In the genomic region with DNA sequence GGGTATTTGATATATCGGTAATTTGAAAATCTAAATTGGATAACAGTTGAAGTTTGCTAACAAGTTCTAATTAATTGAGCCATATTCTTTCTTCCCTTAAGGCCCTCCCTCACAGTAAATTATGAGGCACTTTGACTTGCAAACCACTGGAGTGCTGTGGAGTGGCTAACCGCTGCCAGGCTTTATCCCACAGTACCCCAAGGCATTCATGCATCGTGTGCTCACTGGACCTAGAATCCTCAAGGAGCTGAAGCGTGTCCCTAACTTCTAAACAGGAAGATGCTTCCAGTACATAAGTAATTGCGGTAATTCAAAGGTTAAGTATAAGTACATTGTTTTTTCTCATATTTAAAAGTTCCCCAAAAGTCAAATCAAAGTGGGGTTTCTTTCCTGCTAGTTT, we compare ENCODE assay signal across 19 cellular contexts.
"Had no signal": no experiment of that assay in that cellular context is flagged by ENCODE, and none has a peak within 500 bp of the region (broad histone marks: within the 10 kb centered on the region; RNA-seq: fewer than 3 reads in every experiment).

No MANE protein-coding gene starts in this region.

- H3K27ac ChIP-seq: SK-N-MC, VCaP had no signal

- DNase-seq: activated CD4-positive, CD25-positive, alpha-beta regulatory T cell; activated CD8-positive, alpha-beta memory T cell treated with anti-CD3 and anti-CD28 coated beads, Interleukin-2, amount 50 U/mL, for 4 hours; activated CD8-positive, alpha-beta T cell treated with anti-CD3 and anti-CD28 coated beads for 36 hours; activated gamma-delta T cell treated with Interleukin-2 at 50 U/mL for 16 hours; activated naive CD4-positive, alpha-beta T cell treated with anti-CD3 and anti-CD28 coated beads, Interleukin-2, amount 10 ng/mL, durations not matched to agents 7 days and 5 days; activated naive CD8-positive, alpha-beta T cell treated with anti-CD3 and anti-CD28 coated beads for 36 hours; activated T-cell treated with anti-CD3 and anti-CD28 coated beads, Interleukin-2, amount 50 U/mL, for 72 hours; anterior cingulate cortex; KG1; NCI-H1048; NCI-H1930; NCI-H2107; NCI-H446; NCI-H524; NCI-H774; RPMI8226; T-cell had no signal

- H3K4me3 ChIP-seq: SK-N-MC had no signal
